ENCODE assay signal across 1 cellular context in the genomic region with DNA sequence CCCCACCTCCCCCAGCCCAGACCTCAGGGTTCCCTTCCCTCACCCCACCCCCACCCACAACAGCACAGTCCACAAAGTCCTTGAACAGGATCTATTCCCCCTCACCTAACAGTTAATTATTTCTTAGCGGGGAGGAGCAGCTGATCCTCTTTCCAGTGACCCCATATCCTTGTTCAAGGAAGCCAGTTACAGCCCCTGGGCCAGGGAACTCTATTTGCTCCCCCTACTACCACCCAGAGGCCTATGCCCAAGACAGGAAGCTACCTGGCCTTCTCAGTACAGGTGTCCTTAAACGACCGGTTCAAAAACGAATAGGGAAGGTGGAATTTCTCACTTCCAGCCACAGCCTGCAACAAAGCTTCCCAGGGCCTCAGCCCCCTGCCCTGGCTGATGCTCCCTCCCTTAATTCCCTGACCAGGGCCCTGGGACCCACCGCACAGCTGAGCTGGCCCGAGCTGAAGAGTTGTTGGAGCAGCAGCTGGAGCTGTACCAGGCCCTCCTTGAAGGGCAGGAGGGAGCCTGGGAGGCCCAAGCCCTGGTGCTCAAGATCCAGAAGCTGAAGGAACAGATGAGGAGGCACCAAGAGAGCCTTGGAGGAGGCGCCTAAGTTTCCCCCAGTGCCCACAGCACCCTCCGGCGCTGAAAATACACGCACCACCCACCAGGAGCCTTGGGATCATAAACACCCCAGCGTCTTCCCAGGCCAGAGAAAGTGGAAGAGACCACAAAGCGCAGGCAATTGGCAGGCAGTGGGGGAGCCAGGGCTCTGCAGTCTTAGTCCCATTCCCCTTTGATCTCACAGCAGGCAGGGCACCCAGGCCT.
TF ChIP-seq lines count a peak whose summit lies in the region.

No MANE protein-coding gene starts in this region.

TF ChIP-seq in HEK293, 187 proteins besides CTCF, POLR2A, EP300 and RAD21 (continued from another document):
- TF ChIP-seq ZNF292 (tag by site-specific recombination; IDR thresholded peaks at IDR 0.05; ENCODE audit: borderline replicate concordance, low read depth) (no peak), ZBTB48 (tag by site-specific recombination; IDR thresholded peaks at IDR 0.05) (no peak), ZNF350 (tag by site-specific recombination; IDR thresholded peaks at IDR 0.05) (no peak), ZNF132 (tag by site-specific recombination; IDR thresholded peaks at IDR 0.05; ENCODE audit: borderline replicate concordance) (no peak), ZNF174 (tag by site-specific recombination; IDR thresholded peaks at IDR 0.05) (no peak), ZBTB20 (tag by site-specific recombination; IDR thresholded peaks at IDR 0.05) (no peak), ZEB2 (tag by site-specific recombination; IDR thresholded peaks at IDR 0.05) (peak; percentile 68), ZNF837 (tag by site-specific recombination; IDR thresholded peaks at IDR 0.05) (no peak), ZNF239 (tag by site-specific recombination; IDR thresholded peaks at IDR 0.05) (no peak), ZIC2 (tag by site-specific recombination; IDR thresholded peaks at IDR 0.05) (peak; percentile 36; the same call in 1 of the 2 replicates), ZSCAN16 (tag by site-specific recombination; IDR thresholded peaks at IDR 0.05) (no peak), ZNF211 (tag by site-specific recombination; IDR thresholded peaks at IDR 0.05; ENCODE audit: low read depth) (no peak), ZNF777 (tag by site-specific recombination; IDR thresholded peaks at IDR 0.05; ENCODE audit: borderline replicate concordance) (no peak), ZNF660 (tag by site-specific recombination; IDR thresholded peaks at IDR 0.05) (no peak), ZNF792 (tag by site-specific recombination; IDR thresholded peaks at IDR 0.05) (no peak), ZNF2 (tag by site-specific recombination; IDR thresholded peaks at IDR 0.05) (0 out of 2 replicates have a peak, but pooled peaks have one; percentile 46), ZXDB (tag by site-specific recombination; IDR thresholded peaks at IDR 0.05) (no peak), ZNF704 (tag by site-specific recombination; IDR thresholded peaks at IDR 0.05) (no peak), ZNF626 (tag by site-specific recombination; IDR thresholded peaks at IDR 0.05) (no peak), HOXC10 (CRISPR knock-in tag; IDR thresholded peaks at IDR 0.05) (no peak), ZNF558 (tag by site-specific recombination; IDR thresholded peaks at IDR 0.05) (no peak), YY1 (tag by site-specific recombination; IDR thresholded peaks at IDR 0.05) (no peak), ZNF341 (tag by site-specific recombination; IDR thresholded peaks at IDR 0.05; ENCODE audit: low read depth) (no peak), ZNF248 (tag by site-specific recombination; IDR thresholded peaks at IDR 0.05) (no peak), ZFP69B (tag by site-specific recombination; IDR thresholded peaks at IDR 0.05) (peak; percentile 86), ZSCAN4 (tag by site-specific recombination; IDR thresholded peaks at IDR 0.05) (no peak), ZBTB17 (tag by site-specific recombination; IDR thresholded peaks at IDR 0.05) (0 out of 2 replicates have a peak, but pooled peaks have one; percentile 20), HIC1 (tag by site-specific recombination; IDR thresholded peaks at IDR 0.05) (0 out of 2 replicates have a peak, but pooled peaks have one; percentile 19), ZNF26 (tag by site-specific recombination; IDR thresholded peaks at IDR 0.05) (no peak), ZNF138 (tag by site-specific recombination; IDR thresholded peaks at IDR 0.05; ENCODE audit: borderline replicate concordance) (no peak), IKZF3 (tag by site-specific recombination; IDR thresholded peaks at IDR 0.05) (peak; percentile 52; the same call in 1 of the 2 replicates), HOXD13 (CRISPR knock-in tag; IDR thresholded peaks at IDR 0.05; ENCODE audit: borderline replicate concordance) (no peak), ZNF521 (tag by site-specific recombination; IDR thresholded peaks at IDR 0.05) (no peak)
- TF ChIP-seq, protein P1, sequence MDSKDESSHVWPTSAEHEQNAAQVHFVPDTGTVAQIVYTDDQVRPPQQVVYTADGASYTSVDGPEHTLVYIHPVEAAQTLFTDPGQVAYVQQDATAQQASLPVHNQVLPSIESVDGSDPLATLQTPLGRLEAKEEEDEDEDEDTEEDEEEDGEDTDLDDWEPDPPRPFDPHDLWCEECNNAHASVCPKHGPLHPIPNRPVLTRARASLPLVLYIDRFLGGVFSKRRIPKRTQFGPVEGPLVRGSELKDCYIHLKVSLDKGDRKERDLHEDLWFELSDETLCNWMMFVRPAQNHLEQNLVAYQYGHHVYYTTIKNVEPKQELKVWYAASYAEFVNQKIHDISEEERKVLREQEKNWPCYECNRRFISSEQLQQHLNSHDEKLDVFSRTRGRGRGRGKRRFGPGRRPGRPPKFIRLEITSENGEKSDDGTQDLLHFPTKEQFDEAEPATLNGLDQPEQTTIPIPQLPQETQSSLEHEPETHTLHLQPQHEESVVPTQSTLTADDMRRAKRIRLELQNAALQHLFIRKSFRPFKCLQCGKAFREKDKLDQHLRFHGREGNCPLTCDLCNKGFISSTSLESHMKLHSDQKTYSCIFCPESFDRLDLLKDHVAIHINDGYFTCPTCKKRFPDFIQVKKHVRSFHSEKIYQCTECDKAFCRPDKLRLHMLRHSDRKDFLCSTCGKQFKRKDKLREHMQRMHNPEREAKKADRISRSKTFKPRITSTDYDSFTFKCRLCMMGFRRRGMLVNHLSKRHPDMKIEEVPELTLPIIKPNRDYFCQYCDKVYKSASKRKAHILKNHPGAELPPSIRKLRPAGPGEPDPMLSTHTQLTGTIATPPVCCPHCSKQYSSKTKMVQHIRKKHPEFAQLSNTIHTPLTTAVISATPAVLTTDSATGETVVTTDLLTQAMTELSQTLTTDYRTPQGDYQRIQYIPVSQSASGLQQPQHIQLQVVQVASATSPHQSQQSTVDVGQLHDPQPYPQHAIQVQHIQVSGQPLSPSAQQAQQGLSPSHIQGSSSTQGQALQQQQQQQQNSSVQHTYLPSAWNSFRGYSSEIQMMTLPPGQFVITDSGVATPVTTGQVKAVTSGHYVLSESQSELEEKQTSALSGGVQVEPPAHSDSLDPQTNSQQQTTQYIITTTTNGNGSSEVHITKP (tag by site-specific recombination; IDR thresholded peaks at IDR 0.05): 0 out of 2 replicates have a peak, but pooled peaks have one; percentile 7
- TF ChIP-seq, protein P2, sequence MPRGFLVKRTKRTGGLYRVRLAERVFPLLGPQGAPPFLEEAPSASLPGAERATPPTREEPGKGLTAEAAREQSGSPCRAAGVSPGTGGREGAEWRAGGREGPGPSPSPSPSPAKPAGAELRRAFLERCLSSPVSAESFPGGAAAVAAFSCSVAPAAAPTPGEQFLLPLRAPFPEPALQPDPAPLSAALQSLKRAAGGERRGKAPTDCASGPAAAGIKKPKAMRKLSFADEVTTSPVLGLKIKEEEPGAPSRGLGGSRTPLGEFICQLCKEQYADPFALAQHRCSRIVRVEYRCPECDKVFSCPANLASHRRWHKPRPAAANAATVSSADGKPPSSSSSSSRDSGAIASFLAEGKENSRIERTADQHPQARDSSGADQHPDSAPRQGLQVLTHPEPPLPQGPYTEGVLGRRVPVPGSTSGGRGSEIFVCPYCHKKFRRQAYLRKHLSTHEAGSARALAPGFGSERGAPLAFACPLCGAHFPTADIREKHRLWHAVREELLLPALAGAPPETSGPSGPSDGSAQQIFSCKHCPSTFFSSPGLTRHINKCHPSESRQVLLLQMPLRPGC (tag by site-specific recombination; IDR thresholded peaks at IDR 0.05): no peak
